In genomic region chr2:33383838-33384237, GRCh38 we compare ENCODE assay signal across 20 cellular contexts.
"Had no signal": no experiment of that assay in that cellular context is flagged by ENCODE, and none has a peak within 500 bp of the region (broad histone marks: within the 10 kb centered on the region; RNA-seq: fewer than 3 reads in every experiment).

No MANE protein-coding gene starts in this region.

- H3K27ac ChIP-seq: RWPE1 had no signal

- DNase-seq: IMR-90, Karpas-422, KG1, MG63, NCI-H1092 treated with DMSO at 0.1 percent for 48 hours, NCI-H1436, NCI-H187, NCI-H2029, NCI-H2081 treated with DMSO at 0.1 percent for 48 hours, NCI-H2171, NCI-H345, NCI-H446 treated with DMSO at 0.1 percent for 48 hours, NCI-H510A treated with DMSO at 0.1 percent for 48 hours, NCI-H526, NCI-H748 treated with DMSO at 0.1 percent for 48 hours, PC-3, SHP77, SK-N-SH had no signal

- H3K9me3 ChIP-seq: MG63, SK-N-SH had no signal

- ATAC-seq: Panc1, PC-3 had no signal

- H3K27me3 ChIP-seq: MG63 had no signal

- H3K9me2 ChIP-seq: SK-N-SH had no signal

- H3K4me3 ChIP-seq: MG63 had no signal

- H3K4me2 ChIP-seq: SK-N-SH had no signal

- H3K36me3 ChIP-seq: MG63 had no signal

- H3K9ac ChIP-seq: SK-N-SH had no signal
